1 cellular context compared by ENCODE assay signal in the genomic region with DNA sequence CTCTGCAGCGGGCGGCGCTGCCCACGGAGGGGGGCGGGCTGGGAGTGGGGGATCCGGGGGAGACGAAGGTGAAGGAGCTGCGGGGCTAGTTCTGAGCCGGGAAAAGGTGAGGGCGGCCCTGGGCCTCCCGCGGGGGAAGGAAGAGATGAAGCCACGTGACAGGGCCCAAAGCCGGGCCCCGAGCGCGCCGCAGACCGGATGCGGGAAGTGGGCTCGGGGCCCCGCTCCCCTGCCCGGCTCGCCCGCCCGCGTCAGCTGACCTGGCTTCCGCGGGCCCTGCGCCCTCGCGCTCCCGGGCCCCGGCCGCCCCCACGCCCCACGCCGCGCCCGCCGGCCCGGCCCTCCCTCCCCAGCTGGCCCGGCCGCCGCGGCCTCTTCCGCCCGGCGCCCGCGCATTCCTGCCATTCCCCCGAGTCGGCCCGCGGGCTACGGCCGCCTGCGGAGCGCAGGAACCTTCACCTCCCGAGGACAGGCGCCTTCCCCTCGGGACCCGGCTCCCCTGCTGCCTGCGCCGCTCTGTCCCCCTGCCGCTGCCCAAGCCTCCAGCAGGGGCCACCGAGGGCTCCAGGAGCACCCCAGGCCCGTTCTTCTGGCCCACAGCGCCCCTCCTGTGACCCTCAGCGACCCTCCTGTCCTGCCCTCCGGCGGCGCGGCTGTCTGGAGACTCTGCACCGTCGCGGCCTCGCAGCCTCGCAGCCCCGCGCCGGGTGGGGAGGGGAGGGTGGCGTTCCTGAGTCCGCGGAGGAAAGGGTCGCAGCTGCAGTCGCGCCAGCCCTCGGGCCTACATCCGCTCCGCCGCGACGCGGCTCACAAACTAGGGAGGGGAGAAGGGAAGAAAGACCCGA.
TF ChIP-seq lines count a peak whose summit lies in the region.

No MANE protein-coding gene starts in this region.

TF ChIP-seq in K562, 482 proteins besides CTCF, POLR2A, EP300 and RAD21 (continued from another document and continues in another):
- TF ChIP-seq JUN (IDR thresholded peaks at IDR 0.05; ENCODE audit: borderline replicate concordance, low read depth, low read length) (no peak), JUN (CRISPR knock-in tag; IDR thresholded peaks at IDR 0.05; ENCODE audit: borderline replicate concordance) (no peak), CBX5 (IDR thresholded peaks at IDR 0.05; ENCODE audit: borderline replicate concordance, low read depth) (no peak), ARID1B (IDR thresholded peaks at IDR 0.05) (peak; percentile 10; the same call in 1 of the 2 replicates), TGIF2 (CRISPR knock-in tag; IDR thresholded peaks at IDR 0.05) (0 out of 2 replicates have a peak, but pooled peaks have one; percentile 41), POLR2G (IDR thresholded peaks at IDR 0.05; ENCODE audit: low read depth, low read length) (peak; percentile 86), NFXL1 (CRISPR knock-in tag; IDR thresholded peaks at IDR 0.05) (no peak), TRIM24 (IDR thresholded peaks at IDR 0.05) (no peak), MLX (CRISPR knock-in tag; conservative IDR thresholded peaks at IDR 0.05) (no peak), KAT7 (CRISPR knock-in tag; IDR thresholded peaks at IDR 0.05; ENCODE audit: borderline replicate concordance) (no peak), GABPB1 (CRISPR knock-in tag; IDR thresholded peaks at IDR 0.05) (peak; percentile 62), TCF7 (IDR thresholded peaks at IDR 0.05; ENCODE audit: borderline replicate concordance) (no peak), YBX1 (IDR thresholded peaks at IDR 0.05) (no peak), SMARCA5 (IDR thresholded peaks at IDR 0.05) (peak; percentile 88; the same call in 1 of the 2 replicates), EGR1 (conservative IDR thresholded peaks at IDR 0.05) (peak; percentile 36; the same call in 1 of the 2 replicates), NEUROD1 (IDR thresholded peaks at IDR 0.05; ENCODE audit: borderline replicate concordance, low read depth, low read length, partially characterized antibody) (no peak), NELFE (IDR thresholded peaks at IDR 0.05; ENCODE audit: insufficient read depth, insufficient read length) (no peak), RB1 (IDR thresholded peaks at IDR 0.05; ENCODE audit: low read depth) (peak; percentile 35; the same call in 1 of the 2 replicates), CXXC5 (CRISPR knock-in tag; IDR thresholded peaks at IDR 0.05) (peak; percentile 77), STAT5A (IDR thresholded peaks at IDR 0.05; ENCODE audit: borderline replicate concordance, low read length) (no peak), ETV5 (CRISPR knock-in tag; IDR thresholded peaks at IDR 0.05; ENCODE audit: low read depth) (0 out of 2 replicates have a peak, but pooled peaks have one; percentile 0), BRF1 (IDR thresholded peaks at IDR 0.05; ENCODE audit: borderline replicate concordance, extremely low read depth, insufficient read length) (no peak), CCNT2 (IDR thresholded peaks at IDR 0.05; ENCODE audit: borderline replicate concordance, extremely low read depth, insufficient read length, low read depth, low read length) (no peak), SOX6 (IDR thresholded peaks at IDR 0.05) (no peak), ETS2 (tag; IDR thresholded peaks at IDR 0.05; ENCODE audit: borderline replicate concordance, poor library complexity, severe bottlenecking) (no peak), POLR2AphosphoS5 (IDR thresholded peaks at IDR 0.05; ENCODE audit: control insufficient read depth, insufficient read depth, low read depth, low read length) (0 out of 2 replicates have a peak, but pooled peaks have one; percentile 10), BRD4 (IDR thresholded peaks at IDR 0.05) (no peak), POLR3G (IDR thresholded peaks at IDR 0.05; ENCODE audit: extremely low read depth, insufficient read length, insufficient replicate concordance) (no peak), ZNF511 (CRISPR knock-in tag; IDR thresholded peaks at IDR 0.05) (no peak), POLR2B (IDR thresholded peaks at IDR 0.05; ENCODE audit: low read depth, partially characterized antibody) (peak; percentile 19), HCFC1 (IDR thresholded peaks at IDR 0.05; ENCODE audit: low read depth, low read length) (no peak), RFX7 (CRISPR knock-in tag; IDR thresholded peaks at IDR 0.05) (no peak), KLF6 (CRISPR knock-in tag; IDR thresholded peaks at IDR 0.05; ENCODE audit: borderline replicate concordance) (no peak), ADNP (tag; IDR thresholded peaks at IDR 0.05) (no peak), ZNF175 (CRISPR knock-in tag; IDR thresholded peaks at IDR 0.05; ENCODE audit: low read depth) (peak; percentile 26; the same call in 1 of the 2 replicates), HSF4 (CRISPR knock-in tag; IDR thresholded peaks at IDR 0.05; ENCODE audit: borderline replicate concordance) (no peak), SP1 (CRISPR knock-in tag; IDR thresholded peaks at IDR 0.05) (peak; percentile 53; the same call in 1 of the 2 replicates)
- TF ChIP-seq, protein P1, sequence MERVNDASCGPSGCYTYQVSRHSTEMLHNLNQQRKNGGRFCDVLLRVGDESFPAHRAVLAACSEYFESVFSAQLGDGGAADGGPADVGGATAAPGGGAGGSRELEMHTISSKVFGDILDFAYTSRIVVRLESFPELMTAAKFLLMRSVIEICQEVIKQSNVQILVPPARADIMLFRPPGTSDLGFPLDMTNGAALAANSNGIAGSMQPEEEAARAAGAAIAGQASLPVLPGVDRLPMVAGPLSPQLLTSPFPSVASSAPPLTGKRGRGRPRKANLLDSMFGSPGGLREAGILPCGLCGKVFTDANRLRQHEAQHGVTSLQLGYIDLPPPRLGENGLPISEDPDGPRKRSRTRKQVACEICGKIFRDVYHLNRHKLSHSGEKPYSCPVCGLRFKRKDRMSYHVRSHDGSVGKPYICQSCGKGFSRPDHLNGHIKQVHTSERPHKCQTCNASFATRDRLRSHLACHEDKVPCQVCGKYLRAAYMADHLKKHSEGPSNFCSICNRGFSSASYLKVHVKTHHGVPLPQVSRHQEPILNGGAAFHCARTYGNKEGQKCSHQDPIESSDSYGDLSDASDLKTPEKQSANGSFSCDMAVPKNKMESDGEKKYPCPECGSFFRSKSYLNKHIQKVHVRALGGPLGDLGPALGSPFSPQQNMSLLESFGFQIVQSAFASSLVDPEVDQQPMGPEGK (CRISPR knock-in tag; IDR thresholded peaks at IDR 0.05; ENCODE audit: borderline replicate concordance): no peak
- TF ChIP-seq, protein P2, sequence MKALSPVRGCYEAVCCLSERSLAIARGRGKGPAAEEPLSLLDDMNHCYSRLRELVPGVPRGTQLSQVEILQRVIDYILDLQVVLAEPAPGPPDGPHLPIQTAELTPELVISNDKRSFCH (CRISPR knock-in tag; IDR thresholded peaks at IDR 0.05): no peak
- TF ChIP-seq, protein P2 (tag; IDR thresholded peaks at IDR 0.05): no peak
- TF ChIP-seq, protein P3, sequence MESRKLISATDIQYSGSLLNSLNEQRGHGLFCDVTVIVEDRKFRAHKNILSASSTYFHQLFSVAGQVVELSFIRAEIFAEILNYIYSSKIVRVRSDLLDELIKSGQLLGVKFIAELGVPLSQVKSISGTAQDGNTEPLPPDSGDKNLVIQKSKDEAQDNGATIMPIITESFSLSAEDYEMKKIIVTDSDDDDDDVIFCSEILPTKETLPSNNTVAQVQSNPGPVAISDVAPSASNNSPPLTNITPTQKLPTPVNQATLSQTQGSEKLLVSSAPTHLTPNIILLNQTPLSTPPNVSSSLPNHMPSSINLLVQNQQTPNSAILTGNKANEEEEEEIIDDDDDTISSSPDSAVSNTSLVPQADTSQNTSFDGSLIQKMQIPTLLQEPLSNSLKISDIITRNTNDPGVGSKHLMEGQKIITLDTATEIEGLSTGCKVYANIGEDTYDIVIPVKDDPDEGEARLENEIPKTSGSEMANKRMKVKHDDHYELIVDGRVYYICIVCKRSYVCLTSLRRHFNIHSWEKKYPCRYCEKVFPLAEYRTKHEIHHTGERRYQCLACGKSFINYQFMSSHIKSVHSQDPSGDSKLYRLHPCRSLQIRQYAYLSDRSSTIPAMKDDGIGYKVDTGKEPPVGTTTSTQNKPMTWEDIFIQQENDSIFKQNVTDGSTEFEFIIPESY (CRISPR knock-in tag; IDR thresholded peaks at IDR 0.05): no peak
- TF ChIP-seq, protein P4, sequence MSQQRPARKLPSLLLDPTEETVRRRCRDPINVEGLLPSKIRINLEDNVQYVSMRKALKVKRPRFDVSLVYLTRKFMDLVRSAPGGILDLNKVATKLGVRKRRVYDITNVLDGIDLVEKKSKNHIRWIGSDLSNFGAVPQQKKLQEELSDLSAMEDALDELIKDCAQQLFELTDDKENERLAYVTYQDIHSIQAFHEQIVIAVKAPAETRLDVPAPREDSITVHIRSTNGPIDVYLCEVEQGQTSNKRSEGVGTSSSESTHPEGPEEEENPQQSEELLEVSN (IDR thresholded peaks at IDR 0.05; ENCODE audit: borderline replicate concordance in 1 of 2, extremely low read depth in 1 of 2, insufficient read depth in 1 of 2, insufficient read length in 1 of 2, low read depth in 1 of 2, low read length in 1 of 2, poor library complexity in 1 of 2, severe bottlenecking in 1 of 2): peak; percentile 59 to 86
- TF ChIP-seq, protein P5, sequence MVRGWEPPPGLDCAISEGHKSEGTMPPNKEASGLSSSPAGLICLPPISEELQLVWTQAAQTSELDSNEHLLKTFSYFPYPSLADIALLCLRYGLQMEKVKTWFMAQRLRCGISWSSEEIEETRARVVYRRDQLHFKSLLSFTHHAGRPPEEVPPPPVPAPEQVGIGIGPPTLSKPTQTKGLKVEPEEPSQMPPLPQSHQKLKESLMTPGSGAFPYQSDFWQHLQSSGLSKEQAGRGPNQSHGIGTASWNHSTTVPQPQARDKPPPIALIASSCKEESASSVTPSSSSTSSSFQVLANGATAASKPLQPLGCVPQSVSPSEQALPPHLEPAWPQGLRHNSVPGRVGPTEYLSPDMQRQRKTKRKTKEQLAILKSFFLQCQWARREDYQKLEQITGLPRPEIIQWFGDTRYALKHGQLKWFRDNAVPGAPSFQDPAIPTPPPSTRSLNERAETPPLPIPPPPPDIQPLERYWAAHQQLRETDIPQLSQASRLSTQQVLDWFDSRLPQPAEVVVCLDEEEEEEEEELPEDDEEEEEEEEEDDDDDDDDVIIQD (CRISPR knock-in tag; IDR thresholded peaks at IDR 0.05): no peak
- TF ChIP-seq, protein P6, sequence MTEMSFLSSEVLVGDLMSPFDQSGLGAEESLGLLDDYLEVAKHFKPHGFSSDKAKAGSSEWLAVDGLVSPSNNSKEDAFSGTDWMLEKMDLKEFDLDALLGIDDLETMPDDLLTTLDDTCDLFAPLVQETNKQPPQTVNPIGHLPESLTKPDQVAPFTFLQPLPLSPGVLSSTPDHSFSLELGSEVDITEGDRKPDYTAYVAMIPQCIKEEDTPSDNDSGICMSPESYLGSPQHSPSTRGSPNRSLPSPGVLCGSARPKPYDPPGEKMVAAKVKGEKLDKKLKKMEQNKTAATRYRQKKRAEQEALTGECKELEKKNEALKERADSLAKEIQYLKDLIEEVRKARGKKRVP (CRISPR knock-in tag; IDR thresholded peaks at IDR 0.05): no peak
- TF ChIP-seq, protein P7, sequence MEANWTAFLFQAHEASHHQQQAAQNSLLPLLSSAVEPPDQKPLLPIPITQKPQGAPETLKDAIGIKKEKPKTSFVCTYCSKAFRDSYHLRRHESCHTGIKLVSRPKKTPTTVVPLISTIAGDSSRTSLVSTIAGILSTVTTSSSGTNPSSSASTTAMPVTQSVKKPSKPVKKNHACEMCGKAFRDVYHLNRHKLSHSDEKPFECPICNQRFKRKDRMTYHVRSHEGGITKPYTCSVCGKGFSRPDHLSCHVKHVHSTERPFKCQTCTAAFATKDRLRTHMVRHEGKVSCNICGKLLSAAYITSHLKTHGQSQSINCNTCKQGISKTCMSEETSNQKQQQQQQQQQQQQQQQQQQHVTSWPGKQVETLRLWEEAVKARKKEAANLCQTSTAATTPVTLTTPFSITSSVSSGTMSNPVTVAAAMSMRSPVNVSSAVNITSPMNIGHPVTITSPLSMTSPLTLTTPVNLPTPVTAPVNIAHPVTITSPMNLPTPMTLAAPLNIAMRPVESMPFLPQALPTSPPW (CRISPR knock-in tag; IDR thresholded peaks at IDR 0.05): peak; percentile 87
- TF ChIP-seq, protein P8, sequence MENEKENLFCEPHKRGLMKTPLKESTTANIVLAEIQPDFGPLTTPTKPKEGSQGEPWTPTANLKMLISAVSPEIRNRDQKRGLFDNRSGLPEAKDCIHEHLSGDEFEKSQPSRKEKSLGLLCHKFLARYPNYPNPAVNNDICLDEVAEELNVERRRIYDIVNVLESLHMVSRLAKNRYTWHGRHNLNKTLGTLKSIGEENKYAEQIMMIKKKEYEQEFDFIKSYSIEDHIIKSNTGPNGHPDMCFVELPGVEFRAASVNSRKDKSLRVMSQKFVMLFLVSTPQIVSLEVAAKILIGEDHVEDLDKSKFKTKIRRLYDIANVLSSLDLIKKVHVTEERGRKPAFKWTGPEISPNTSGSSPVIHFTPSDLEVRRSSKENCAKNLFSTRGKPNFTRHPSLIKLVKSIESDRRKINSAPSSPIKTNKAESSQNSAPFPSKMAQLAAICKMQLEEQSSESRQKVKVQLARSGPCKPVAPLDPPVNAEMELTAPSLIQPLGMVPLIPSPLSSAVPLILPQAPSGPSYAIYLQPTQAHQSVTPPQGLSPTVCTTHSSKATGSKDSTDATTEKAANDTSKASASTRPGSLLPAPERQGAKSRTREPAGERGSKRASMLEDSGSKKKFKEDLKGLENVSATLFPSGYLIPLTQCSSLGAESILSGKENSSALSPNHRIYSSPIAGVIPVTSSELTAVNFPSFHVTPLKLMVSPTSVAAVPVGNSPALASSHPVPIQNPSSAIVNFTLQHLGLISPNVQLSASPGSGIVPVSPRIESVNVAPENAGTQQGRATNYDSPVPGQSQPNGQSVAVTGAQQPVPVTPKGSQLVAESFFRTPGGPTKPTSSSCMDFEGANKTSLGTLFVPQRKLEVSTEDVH (IDR thresholded peaks at IDR 0.05; ENCODE audit: low read depth, partially characterized antibody): no peak
